1 cellular context compared by ENCODE assay signal in genomic region chr17:4507361-4508111, GRCh38.
TF ChIP-seq lines count a peak whose summit lies in the region.

No MANE protein-coding gene starts in this region.

TF ChIP-seq in HepG2, 621 proteins besides CTCF, POLR2A, EP300 and RAD21:
- TF ChIP-seq MAFF (IDR thresholded peaks at IDR 0.05; ENCODE audit: low read depth, low read length): peak; percentile 57
- TF ChIP-seq TBL1XR1 (IDR thresholded peaks at IDR 0.05; ENCODE audit: borderline replicate concordance, low read length, partially characterized antibody): no peak
- peak; percentile 71 to 78 for TF ChIP-seq MAFK (conservative IDR thresholded peaks at IDR 0.05 in 1 of 2, IDR thresholded peaks at IDR 0.05 in 1 of 2; ENCODE audit: low read length in 2 of 2)
- TF ChIP-seq ATRX (CRISPR knock-in tag; IDR thresholded peaks at IDR 0.05; ENCODE audit: borderline replicate concordance): no peak
- TF ChIP-seq SP4 (CRISPR knock-in tag; IDR thresholded peaks at IDR 0.05): no peak
- no peak for TF ChIP-seq KAT8 (CRISPR knock-in tag; IDR thresholded peaks at IDR 0.05)
- TF ChIP-seq ZNF768 (CRISPR knock-in tag; IDR thresholded peaks at IDR 0.05): peak; percentile 84
- peak; percentile 83 for TF ChIP-seq ZKSCAN1 (IDR thresholded peaks at IDR 0.05; ENCODE audit: low read length)
- no peak for TF ChIP-seq SP2 (CRISPR knock-in tag; IDR thresholded peaks at IDR 0.05)
